8 cellular contexts compared by ENCODE assay signal in the genomic region with DNA sequence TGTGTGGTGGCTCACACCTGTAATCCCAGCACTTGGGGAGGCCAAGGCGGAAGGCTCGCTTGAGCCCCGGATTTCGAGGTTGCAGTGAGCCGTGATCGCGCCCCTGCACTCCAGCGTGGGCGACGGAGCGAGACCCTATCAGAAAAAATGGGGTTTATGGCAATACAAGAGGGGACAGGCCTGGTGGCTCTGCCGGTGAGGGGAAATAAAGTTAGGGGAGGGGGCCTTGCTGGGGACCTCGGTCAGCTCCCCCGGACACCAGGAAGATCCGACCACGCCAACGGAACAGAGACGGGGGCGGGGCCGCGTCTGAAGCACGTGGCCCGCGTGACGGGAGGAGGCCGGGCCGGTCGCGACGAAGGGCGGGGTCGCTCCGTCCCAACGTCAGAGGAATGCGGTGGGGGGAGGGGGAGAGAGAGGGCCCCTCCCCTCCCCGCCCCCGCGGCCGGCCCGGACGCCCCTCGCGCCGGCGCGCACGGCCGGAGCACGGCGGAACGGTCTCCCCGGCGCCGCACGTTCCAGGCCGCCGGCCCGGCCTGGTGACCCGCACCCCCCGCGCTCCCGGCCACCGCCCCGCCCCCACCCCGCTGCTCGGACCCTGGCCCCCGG. TPM values are rescaled to one million over a fixed set of nuclear protein-coding genes. Genes with fewer than 3 reads are reported as not detected.
DNase-seq lines count a peak whose midpoint lies in the region; ATAC-seq and TF ChIP-seq lines count a peak whose summit lies in the region.

No MANE protein-coding gene starts in this region.

- H3K4me3 ChIP-seq in breast epithelium = peak overlapping the region; percentile 73 to 96 (median 84)
- H3K4me3 ChIP-seq in skin epidermis = peak overlapping the region; percentile 62 to 88 (median 79)

- DNase-seq in DMS53 treated with DMSO at 0.1 percent for 48 hours (lab: John Stamatoyannopoulos, UW; ENCODE audit: unreplicated experiment) (peak; percentile 90), NCI-H2196 (lab: John Stamatoyannopoulos, UW; ENCODE audit: unreplicated experiment) (peak; percentile 95), breast epithelium (ENCODE audit: low spot score in 2 of 2) (peak; percentile 94 to 95), iPS-NIHi7 (ENCODE audit: extremely low spot score) (peak; percentile 88)

- TF ChIP-seq CTCF in VCaP (conservative IDR thresholded peaks at IDR 0.05) (no peak), breast epithelium (IDR thresholded peaks at IDR 0.05) (no peak)

- ATAC-seq in HG02763 (IDR thresholded peaks at IDR 0.05; ENCODE audit: unreplicated experiment) (peak; percentile 23), GM19455 (IDR thresholded peaks at IDR 0.05; ENCODE audit: unreplicated experiment) (no peak)

- H3K9me3 ChIP-seq in breast epithelium = no peaks in the 10 kb centered on the region

- intact Hi-C loops in breast epithelium (cut with DNase I; ENCODE audit: low total_unique reads) = no loop called here

- TF ChIP-seq POLR2A in breast epithelium (IDR thresholded peaks at IDR 0.05) = peak; percentile 73

- H3K27ac ChIP-seq in VCaP = peak overlapping the region; percentile 100
- peak overlapping the region; percentile 100 for H3K27ac ChIP-seq in breast epithelium
- peak overlapping the region; percentile 94 to 100 (median 99) for H3K27ac ChIP-seq in skin epidermis

- H3K4me1 ChIP-seq in breast epithelium = peaks cover 0 to 16% of the 10 kb centered on the region in 2 donors

- no peaks in the 10 kb centered on the region for H3K36me3 ChIP-seq in breast epithelium

- no peaks in the 10 kb centered on the region for H3K27me3 ChIP-seq in breast epithelium

RNA-seq across cellular contexts. Expression of a gene that starts 1.9 kb away (rescaled TPM):
- total RNA-seq in breast epithelium = 100 to 1,000 TPM; 164 to 193 (median 168) TPM

RNA-seq across cellular contexts. Expression of a gene that starts 20.1 kb away (rescaled TPM):
- total RNA-seq in breast epithelium = 100 to 1,000 TPM in 1 of 3 donors, 10 to 100 TPM in 2; 85.8 to 113 (median 93.8) TPM

RNA-seq across cellular contexts. Expression of a gene that starts 26.3 kb away (rescaled TPM):
- total RNA-seq in breast epithelium = 10 to 100 TPM in 2 of 3 donors, 1 to 10 TPM in 1; 4.5 to 13.0 (median 12.8) TPM

RNA-seq across cellular contexts. Expression of a gene that starts 39.0 kb away (rescaled TPM):
- total RNA-seq in breast epithelium = 10 to 100 TPM in 1 of 3 donors, under 1 TPM in 2; 0.80 to 16.4 (median 0.88) TPM

RNA-seq across cellular contexts. Expression of a gene that starts 47.7 kb away (rescaled TPM):
- 10 to 100 TPM; 61.8 to 92.3 (median 88.2) TPM for total RNA-seq in breast epithelium
